Comparison of ENCODE assay signal across 8 cellular contexts in genomic region chr14:35292051-35292769, GRCh38. TPM values are rescaled to one million over a fixed set of nuclear protein-coding genes. Genes with fewer than 3 reads are reported as not detected.
DNase-seq lines count a peak whose midpoint lies in the region; ATAC-seq and TF ChIP-seq lines count a peak whose summit lies in the region.

PSMA6 (plus strand) TSS chr14:35292382; CDS start chr14:35292477, 95 bp downstream.

- peaks cover 0 to 10% (median 0%) of the 10 kb centered on the region in 9 donors for H3K36me3 ChIP-seq in heart right ventricle
- no peaks in the 10 kb centered on the region for H3K36me3 ChIP-seq in upper lobe of right lung

- peaks cover 18% of the 10 kb centered on the region for H3K36me3 Mint-ChIP-seq in T-helper 1 cell treated with Interleukin-12 subunit alpha and Interleukin-12 subunit beta and Interleukin-4 antibody, amounts not matched to agents 30 μg/mL and 1 μg/mL, for 36 hours (ENCODE audit: low read depth)

- peak within 1 kb of the TSS; percentile 95 for H3K4me3 Mint-ChIP-seq in T-helper 1 cell treated with Interleukin-12 subunit alpha and Interleukin-12 subunit beta and Interleukin-4 antibody, amounts not matched to agents 30 μg/mL and 1 μg/mL, for 36 hours

- H3K4me1 ChIP-seq in heart right ventricle: peaks cover 4 to 65% (median 43%) of the 10 kb centered on the region in 9 donors
- peaks cover 31% of the 10 kb centered on the region for H3K4me1 ChIP-seq in upper lobe of right lung

- H3K27me3 Mint-ChIP-seq in T-helper 1 cell treated with Interleukin-12 subunit alpha and Interleukin-12 subunit beta and Interleukin-4 antibody, amounts not matched to agents 30 μg/mL and 1 μg/mL, for 36 hours (ENCODE audit: low read depth): no peaks in the 10 kb centered on the region

- TF ChIP-seq CTCF in GM13977 (IDR thresholded peaks at IDR 0.05; ENCODE audit: extremely low read depth, insufficient read depth, missing control alignments) (no peak), heart right ventricle (IDR thresholded peaks at IDR 0.05) (no peak), upper lobe of right lung (IDR thresholded peaks at IDR 0.05) (no peak)

- peaks cover 41% of the 10 kb centered on the region for H3K4me1 Mint-ChIP-seq in T-helper 1 cell treated with Interleukin-12 subunit alpha and Interleukin-12 subunit beta and Interleukin-4 antibody, amounts not matched to agents 30 μg/mL and 1 μg/mL, for 36 hours (ENCODE audit: low read depth)

- peak within 1 kb of the TSS; percentile 59 to 95 (median 86) for H3K4me3 ChIP-seq in heart right ventricle
- peak within 1 kb of the TSS; percentile 94 for H3K4me3 ChIP-seq in upper lobe of right lung

- ATAC-seq in HG02884 (IDR thresholded peaks at IDR 0.05; ENCODE audit: unreplicated experiment): peak; percentile 78
- ATAC-seq in heart right ventricle: peak; percentile 99 to 100 (median 100)
- peak; percentile 99 for ATAC-seq in upper lobe of right lung

- peak within 1 kb of the TSS; percentile 77 to 95 (median 92) for H3K27ac ChIP-seq in heart right ventricle
- peak within 1 kb of the TSS; percentile 91 for H3K27ac ChIP-seq in upper lobe of right lung

- peak within 1 kb of the TSS; percentile 92 for H3K27ac Mint-ChIP-seq in T-helper 1 cell treated with Interleukin-12 subunit alpha and Interleukin-12 subunit beta and Interleukin-4 antibody, amounts not matched to agents 30 μg/mL and 1 μg/mL, for 36 hours

- H3K9me3 ChIP-seq in heart right ventricle (no peaks in the 10 kb centered on the region), upper lobe of right lung (no peaks in the 10 kb centered on the region)

- H3K9me3 Mint-ChIP-seq in T-helper 1 cell treated with Interleukin-12 subunit alpha and Interleukin-12 subunit beta and Interleukin-4 antibody, amounts not matched to agents 30 μg/mL and 1 μg/mL, for 36 hours: no peaks in the 10 kb centered on the region

- DNase-seq in GM13977 (ENCODE audit: low spot score) (peak; percentile 88), NCI-H1694 (lab: John Stamatoyannopoulos, UW) (peak; percentile 99), amniotic stem cell (lab: John Stamatoyannopoulos, UW) (peak; percentile 98), heart right ventricle (peak; percentile 98), posterior vena cava (ENCODE audit: low spot score) (peak; percentile 99), upper lobe of right lung (peak; percentile 100)

- in situ Hi-C loops in GM13977 (cut with MboI; ENCODE audit: low pct_unique_long_range_greater_than_20kb, low sequenced_read_pairs, unreplicated experiment): no loop called here

- intact Hi-C loops in heart right ventricle (cut with DNase I): loop anchor here in 8 of 10 donors (1.0 to 5.0 kb wide), 8 partner anchors 45 to 115 kb away; partner anchors contain the start of gene NFKBIA (in 4 of the 8)
- intact Hi-C loops in posterior vena cava (cut with DNase I): loop anchor here (5.0 kb wide), 1 partner anchor 110 kb away; the partner anchor contains the start of gene NFKBIA (in 2 of the 2)
- intact Hi-C loops in upper lobe of right lung (cut with DNase I): loop anchor here (10.0 kb wide), 1 partner anchor 113 kb away; the partner anchor contains the start of gene NFKBIA

- 0 to 1% methylated on average over 40 of the region's 40 CpGs for WGBS in heart right ventricle, 2 donors

- no peaks in the 10 kb centered on the region for H3K27me3 ChIP-seq in heart right ventricle
- H3K27me3 ChIP-seq in upper lobe of right lung: no peaks in the 10 kb centered on the region

RNA-seq across cellular contexts. Expression of gene PSMA6, which starts in this region (rescaled TPM):
- total RNA-seq in heart right ventricle: 100 to 1,000 TPM; 150 to 228 (median 166) TPM
- polyA plus RNA-seq in heart right ventricle: 100 to 1,000 TPM in 1 of 2 donors, 10 to 100 TPM in 1; 92.3 to 233 TPM
- total RNA-seq in posterior vena cava: 100 to 1,000 TPM; 159 to 191 TPM
- total RNA-seq in upper lobe of right lung: 157 TPM

Comparison
In these comparisons a context has a peak if more than half of its experiments do, and no peak if none do; other contexts are left out.
1. Peak in every context shown above with its lines: DNase-seq, ATAC-seq, H3K4me3 ChIP-seq and H3K27ac ChIP-seq.